In genomic region chr2:133054297-133054696, GRCh38 we compare ENCODE assay signal across 25 cellular contexts.
DNase-seq lines count a peak whose midpoint lies in the region; ATAC-seq and TF ChIP-seq lines count a peak whose summit lies in the region.
"Had no signal": no experiment of that assay in that cellular context is flagged by ENCODE, and none has a peak within 500 bp of the region (broad histone marks: within the 10 kb centered on the region; RNA-seq: fewer than 3 reads in every experiment).

No MANE protein-coding gene starts in this region.

- no peaks in the 10 kb centered on the region for H3K9me3 ChIP-seq in adipocyte (ENCODE audit: control insufficient read depth, low read length)
- H3K9me3 ChIP-seq in neural progenitor cell (ENCODE audit: low read depth) = no peaks in the 10 kb centered on the region
- H3K9me3 ChIP-seq in right cardiac atrium (ENCODE audit: control insufficient read depth, low read length) = no peaks in the 10 kb centered on the region
- H3K9me3 ChIP-seq: MG63 had no signal

- intact Hi-C loops in right cardiac atrium (cut with DNase I) = no loop called here

- no peaks in the 10 kb centered on the region for H4K20me1 ChIP-seq in neural progenitor cell (ENCODE audit: low read depth)

- peaks cover 2% of the 10 kb centered on the region for H3K27me3 Mint-ChIP-seq in neural progenitor cell (ENCODE audit: insufficient read depth, low read depth)
- H3K27me3 Mint-ChIP-seq: activated B cell treated with CpG ODN at 0.5 μM for 24 hours; activated CD4-positive, alpha-beta memory T cell treated with anti-CD3 and anti-CD28 coated beads for 36 hours; activated naive CD8-positive, alpha-beta T cell treated with anti-CD3 and anti-CD28 coated beads, Interleukin-2, amount 50 U/mL, for 24 hours; type B pancreatic cell had no signal

- H3K4me2 ChIP-seq in neural progenitor cell = no peak overlapping the region
- H3K4me2 ChIP-seq: hepatocyte had no signal

- H3K9me3 Mint-ChIP-seq in neural progenitor cell = peaks cover 2% of the 10 kb centered on the region
- H3K9me3 Mint-ChIP-seq: activated B cell treated with CpG ODN at 0.5 μM for 24 hours; activated CD4-positive, alpha-beta memory T cell treated with anti-CD3 and anti-CD28 coated beads for 36 hours; activated naive CD8-positive, alpha-beta T cell treated with anti-CD3 and anti-CD28 coated beads, Interleukin-2, amount 50 U/mL, for 24 hours; H9; type B pancreatic cell had no signal

- 38% methylated on average over 3 of the region's 3 CpGs for WGBS in right cardiac atrium

- ATAC-seq in HG03354 (IDR thresholded peaks at IDR 0.05; ENCODE audit: poor library complexity, severe bottlenecking, unreplicated experiment) = no peak
- no peak for ATAC-seq in right cardiac atrium
- ATAC-seq: activated naive CD8-positive, alpha-beta T cell treated with anti-CD3 and anti-CD28 coated beads, Interleukin-2, amount 50 U/mL, for 24 hours had no signal

- H3K27ac ChIP-seq in neural progenitor cell (no peak overlapping the region), right cardiac atrium (ENCODE audit: low read length) (no peak overlapping the region)
- H3K27ac ChIP-seq: cardiac muscle cell, hepatocyte had no signal

- TF ChIP-seq CTCF in fibroblast of villous mesenchyme (IDR thresholded peaks at IDR 0.05; ENCODE audit: insufficient read depth, low read depth, low read length) (no peak), neural progenitor cell (IDR thresholded peaks at IDR 0.05) (no peak)

- H3K79me2 ChIP-seq in neural progenitor cell (ENCODE audit: low read depth) = no peaks in the 10 kb centered on the region
- H3K79me2 ChIP-seq: hepatocyte had no signal

- no peak overlapping the region for H3K27ac Mint-ChIP-seq in neural progenitor cell
- H3K27ac Mint-ChIP-seq: activated B cell treated with CpG ODN at 0.5 μM for 24 hours; activated CD4-positive, alpha-beta memory T cell treated with anti-CD3 and anti-CD28 coated beads for 36 hours; activated naive CD8-positive, alpha-beta T cell treated with anti-CD3 and anti-CD28 coated beads, Interleukin-2, amount 50 U/mL, for 24 hours; CD14-positive monocyte; H9; type B pancreatic cell had no signal

- no peak overlapping the region for H2AFZ ChIP-seq in neural progenitor cell (replicated peaks)
- H2AFZ ChIP-seq: hepatocyte had no signal

- H3K4me1 Mint-ChIP-seq in neural progenitor cell = peaks cover 22% of the 10 kb centered on the region
- H3K4me1 Mint-ChIP-seq: activated B cell treated with CpG ODN at 0.5 μM for 24 hours; activated naive CD8-positive, alpha-beta T cell treated with anti-CD3 and anti-CD28 coated beads, Interleukin-2, amount 50 U/mL, for 24 hours; CD14-positive monocyte had no signal

- DNase-seq in AG20443 (ENCODE audit: low spot score) (peak; percentile 61), adipocyte (ENCODE audit: low read depth) (peak; percentile 28), fibroblast of villous mesenchyme (ENCODE audit: low read depth) (peak; percentile 17), neural progenitor cell (ENCODE audit: low spot score) (peak; percentile 5), SK-N-DZ (ENCODE audit: low spot score) (no peak), right cardiac atrium (no peak), HCEC 1CT (no peak)
- DNase-seq: activated B cell treated with CpG ODN at 0.5 μM for 24 hours; activated CD4-positive, alpha-beta memory T cell treated with anti-CD3 and anti-CD28 coated beads for 36 hours; activated gamma-delta T cell; activated naive CD8-positive, alpha-beta T cell treated with anti-CD3 and anti-CD28 coated beads, Interleukin-2, amount 50 U/mL, for 24 hours; activated T-cell treated with anti-CD3 and anti-CD28 coated beads for 4 hours; foreskin fibroblast; H9; MG63; NCI-H146; NCI-H526; nucleus accumbens; stimulated activated CD4-positive, alpha-beta T cell treated with anti-CD3 and anti-CD28 coated beads, Interleukin-4, amount 100 ng/mL, for 4 hours; T-helper 9 cell had no signal

- no peak overlapping the region for H3K9ac ChIP-seq in adipocyte (ENCODE audit: low read length)
- no peak overlapping the region for H3K9ac ChIP-seq in neural progenitor cell

- peaks cover 1% of the 10 kb centered on the region for H3K36me3 Mint-ChIP-seq in neural progenitor cell
- H3K36me3 Mint-ChIP-seq: activated CD4-positive, alpha-beta memory T cell treated with anti-CD3 and anti-CD28 coated beads for 36 hours; CD14-positive monocyte; type B pancreatic cell had no signal

- no peaks in the 10 kb centered on the region for H3K36me3 ChIP-seq in adipocyte (ENCODE audit: control insufficient read depth, insufficient read depth, low read length, severe bottlenecking)
- H3K36me3 ChIP-seq in neural progenitor cell = no peaks in the 10 kb centered on the region
- H3K36me3 ChIP-seq: cardiac muscle cell, MG63 had no signal

- H3K4me1 ChIP-seq in adipocyte (ENCODE audit: control insufficient read depth, insufficient read depth, low read length) = no peaks in the 10 kb centered on the region
- peaks cover 17% of the 10 kb centered on the region for H3K4me1 ChIP-seq in neural progenitor cell
- H3K4me1 ChIP-seq in right cardiac atrium (ENCODE audit: control insufficient read depth, insufficient read depth, low read length) = no peaks in the 10 kb centered on the region

- H3K27me3 ChIP-seq in adipocyte (replicated peaks; ENCODE audit: control insufficient read depth, insufficient read depth, low read length) (no peaks in the 10 kb centered on the region), neural progenitor cell (no peaks in the 10 kb centered on the region), right cardiac atrium (ENCODE audit: control insufficient read depth, insufficient read depth) (no peaks in the 10 kb centered on the region)
- H3K27me3 ChIP-seq: cardiac muscle cell, hepatocyte, MG63 had no signal

- H3F3A ChIP-seq in neural progenitor cell (ENCODE audit: low read depth) = no peaks in the 10 kb centered on the region

- H3K4me3 ChIP-seq in adipocyte (ENCODE audit: low read length) = no peak overlapping the region
- H3K4me3 ChIP-seq in fibroblast of villous mesenchyme (ENCODE audit: low read depth, low read length) = no peak overlapping the region
- no peak overlapping the region for H3K4me3 ChIP-seq in neural progenitor cell
- H3K4me3 ChIP-seq in right cardiac atrium (ENCODE audit: low read length) = no peak overlapping the region
- H3K4me3 ChIP-seq: cardiac muscle cell, hepatocyte, MG63 had no signal

- no peak overlapping the region for H3K4me3 Mint-ChIP-seq in neural progenitor cell
- H3K4me3 Mint-ChIP-seq: activated B cell treated with CpG ODN at 0.5 μM for 24 hours; activated CD4-positive, alpha-beta memory T cell treated with anti-CD3 and anti-CD28 coated beads for 36 hours; activated naive CD8-positive, alpha-beta T cell treated with anti-CD3 and anti-CD28 coated beads, Interleukin-2, amount 50 U/mL, for 24 hours; CD14-positive monocyte; H9; type B pancreatic cell had no signal

Comparison
In these comparisons a context has a peak if more than half of its experiments do, and no peak if none do; other contexts are left out.
1. DNase-seq: peak in AG20443 (single experiment), adipocyte (single experiment), fibroblast of villous mesenchyme (single experiment) and neural progenitor cell (single experiment); none in SK-N-DZ (single experiment), right cardiac atrium (0 of 3) and HCEC 1CT (single experiment).